16 cellular contexts compared by ENCODE assay signal in genomic region chr11:13355191-13355590, GRCh38.
DNase-seq lines count a peak whose midpoint lies in the region; ATAC-seq lines count a peak whose summit lies in the region.
"Had no signal": no experiment of that assay in that cellular context is flagged by ENCODE, and none has a peak within 500 bp of the region (broad histone marks: within the 10 kb centered on the region; RNA-seq: fewer than 3 reads in every experiment).

No MANE protein-coding gene starts in this region.

- H3K4me1 Mint-ChIP-seq in central memory CD8-positive, alpha-beta T cell = peaks cover 21% of the 10 kb centered on the region
- peaks cover 2% of the 10 kb centered on the region for H3K4me1 Mint-ChIP-seq in memory B cell
- H3K4me1 Mint-ChIP-seq in stimulated activated effector memory CD8-positive, alpha-beta T cell treated with anti-CD3 and anti-CD28 coated beads, Interleukin-12 subunit alpha, Interleukin-12 subunit beta, amount 100 ng/mL, for 72 hours = peaks cover 24% of the 10 kb centered on the region
- H3K4me1 Mint-ChIP-seq: GM23338 had no signal

- in situ Hi-C loops in GM23248 (cut with MboI) = no loop called here

- H3K27me3 Mint-ChIP-seq in central memory CD8-positive, alpha-beta T cell = no peaks in the 10 kb centered on the region
- no peaks in the 10 kb centered on the region for H3K27me3 Mint-ChIP-seq in memory B cell
- H3K27me3 Mint-ChIP-seq: CD4-positive, alpha-beta T cell had no signal

- H3K79me2 ChIP-seq in GM23248 (ENCODE audit: insufficient read depth) = peaks cover 23% of the 10 kb centered on the region; the same call in 1 of the 2 replicates

- peak overlapping the region; percentile 29 for H3K27ac Mint-ChIP-seq in central memory CD8-positive, alpha-beta T cell (ENCODE audit: low read depth)
- H3K27ac Mint-ChIP-seq in memory B cell = peak overlapping the region; percentile 32
- H3K27ac Mint-ChIP-seq in stimulated activated effector memory CD8-positive, alpha-beta T cell treated with anti-CD3 and anti-CD28 coated beads, Interleukin-12 subunit alpha, Interleukin-12 subunit beta, amount 100 ng/mL, for 72 hours = peak overlapping the region; percentile 70
- H3K27ac Mint-ChIP-seq: CD4-positive, alpha-beta T cell; GM23338; HFFc6 had no signal

- peaks cover 19% of the 10 kb centered on the region for H3K36me3 ChIP-seq in GM23248 (ENCODE audit: low read depth)

- H3K9me2 ChIP-seq in GM23248 (ENCODE audit: insufficient read depth) = no peaks in the 10 kb centered on the region

- DNase-seq in GM23248 = peak; percentile 15
- DNase-seq in central memory CD8-positive, alpha-beta T cell (ENCODE audit: low spot score in 2 of 2) = no peak
- no peak for DNase-seq in memory B cell (ENCODE audit: low spot score in 2 of 2)
- DNase-seq in stimulated activated effector memory CD8-positive, alpha-beta T cell treated with anti-CD3 and anti-CD28 coated beads, Interleukin-12 subunit alpha, Interleukin-12 subunit beta, amount 100 ng/mL, for 72 hours (ENCODE audit: low spot score in 2 of 2) = no peak
- no peak for DNase-seq in NCI-H226
- DNase-seq: Caco-2; CD4-positive, alpha-beta T cell; HCEC 1CT; HFFc6 had no signal

- peaks cover 13% of the 10 kb centered on the region for H3K4me1 ChIP-seq in GM23248 (ENCODE audit: insufficient read depth)
- H3K4me1 ChIP-seq: A549, Caco-2 had no signal

- H3K36me3 Mint-ChIP-seq in central memory CD8-positive, alpha-beta T cell (ENCODE audit: insufficient read depth) = peaks cover 57% of the 10 kb centered on the region
- peaks cover 27% of the 10 kb centered on the region for H3K36me3 Mint-ChIP-seq in memory B cell
- H3K36me3 Mint-ChIP-seq in stimulated activated effector memory CD8-positive, alpha-beta T cell treated with anti-CD3 and anti-CD28 coated beads, Interleukin-12 subunit alpha, Interleukin-12 subunit beta, amount 100 ng/mL, for 72 hours = peaks cover 97% of the 10 kb centered on the region

- no peak overlapping the region for H2AFZ ChIP-seq in GM23248
- H2AFZ ChIP-seq: GM23338 had no signal

- no peak for ATAC-seq in central memory CD8-positive, alpha-beta T cell (replicated peaks; ENCODE audit: extremely low read depth, poor library complexity, severe bottlenecking)
- ATAC-seq in memory B cell (ENCODE audit: low read depth) (no peak), HG03432 (IDR thresholded peaks at IDR 0.05; ENCODE audit: unreplicated experiment) (no peak), HG02973 (IDR thresholded peaks at IDR 0.05; ENCODE audit: unreplicated experiment) (no peak)
- ATAC-seq in stimulated activated effector memory CD8-positive, alpha-beta T cell treated with anti-CD3 and anti-CD28 coated beads, Interleukin-12 subunit alpha, Interleukin-12 subunit beta, amount 100 ng/mL, for 72 hours = no peak
- ATAC-seq: HepG2 had no signal

- WGBS in GM23248 (ENCODE audit: low coverage in 1 of 2, low lambda C conversion rate in 2 of 2, missing lambda C conversion rate in 2 of 2), 2 experiments = 86 to 88% methylated on average over 4 of the region's 4 CpGs

- peaks cover 12% of the 10 kb centered on the region; the same call in 1 of the 2 replicates for H3F3A ChIP-seq in GM23248 (ENCODE audit: insufficient read depth)

- no peak overlapping the region for H3K4me3 ChIP-seq in GM23248
- H3K4me3 ChIP-seq: A549, GM23338 had no signal

- no peak overlapping the region for H3K4me3 Mint-ChIP-seq in central memory CD8-positive, alpha-beta T cell
- H3K4me3 Mint-ChIP-seq in memory B cell = no peak overlapping the region
- H3K4me3 Mint-ChIP-seq in stimulated activated effector memory CD8-positive, alpha-beta T cell treated with anti-CD3 and anti-CD28 coated beads, Interleukin-12 subunit alpha, Interleukin-12 subunit beta, amount 100 ng/mL, for 72 hours = no peak overlapping the region
- H3K4me3 Mint-ChIP-seq: CD4-positive, alpha-beta T cell; GM23338; HFFc6 had no signal

- H3K9me3 Mint-ChIP-seq in central memory CD8-positive, alpha-beta T cell = no peaks in the 10 kb centered on the region
- H3K9me3 Mint-ChIP-seq in memory B cell = no peaks in the 10 kb centered on the region
- no peaks in the 10 kb centered on the region for H3K9me3 Mint-ChIP-seq in stimulated activated effector memory CD8-positive, alpha-beta T cell treated with anti-CD3 and anti-CD28 coated beads, Interleukin-12 subunit alpha, Interleukin-12 subunit beta, amount 100 ng/mL, for 72 hours
- H3K9me3 Mint-ChIP-seq: CD4-positive, alpha-beta T cell; GM23338; HFFc6 had no signal

- H3K27me3 ChIP-seq in GM23248 (replicated peaks; ENCODE audit: insufficient read depth) = no peaks in the 10 kb centered on the region

- no peak overlapping the region for H3K27ac ChIP-seq in GM23248
- H3K27ac ChIP-seq: 22Rv1, A549, C4-2B had no signal

- no peaks in the 10 kb centered on the region for H4K20me1 ChIP-seq in GM23248 (ENCODE audit: insufficient read depth)

- no peak overlapping the region for H3K9ac ChIP-seq in GM23248

- no peaks in the 10 kb centered on the region for H3K9me3 ChIP-seq in GM23248 (ENCODE audit: low read depth)
- H3K9me3 ChIP-seq: A549, Caco-2 had no signal

- no peak overlapping the region for H3K4me2 ChIP-seq in GM23248 (ENCODE audit: unreplicated experiment)
- H3K4me2 ChIP-seq: A549, GM23338 had no signal
